ENCODE assay signal across 11 cellular contexts in genomic region chr17:81958633-81959342, GRCh38. TPM values are rescaled to one million over a fixed set of nuclear protein-coding genes. Genes with fewer than 3 reads are reported as not detected.
DNase-seq lines count a peak whose midpoint lies in the region; ATAC-seq and TF ChIP-seq lines count a peak whose summit lies in the region.
"Had no signal": no experiment of that assay in that cellular context is flagged by ENCODE, and none has a peak within 500 bp of the region (broad histone marks: within the 10 kb centered on the region; RNA-seq: fewer than 3 reads in every experiment).

No MANE protein-coding gene starts in this region.

- no peaks in the 10 kb centered on the region for H3K9me3 Mint-ChIP-seq in central memory CD8-positive, alpha-beta T cell
- no peaks in the 10 kb centered on the region for H3K9me3 Mint-ChIP-seq in neural crest cell

- TF ChIP-seq CTCF in neural crest cell (conservative IDR thresholded peaks at IDR 0.05): no peak
- no peak for TF ChIP-seq CTCF in GM20000 (IDR thresholded peaks at IDR 0.05; ENCODE audit: extremely low read depth, missing control alignments)

- ATAC-seq in central memory CD8-positive, alpha-beta T cell (replicated peaks; ENCODE audit: extremely low read depth, poor library complexity, severe bottlenecking): no peak
- ATAC-seq in HG03432 (IDR thresholded peaks at IDR 0.05; ENCODE audit: unreplicated experiment): no peak

- H3K27ac Mint-ChIP-seq in central memory CD8-positive, alpha-beta T cell (ENCODE audit: low read depth): no peak overlapping the region
- H3K27ac Mint-ChIP-seq in neural crest cell (ENCODE audit: unreplicated experiment): no peak overlapping the region

- no peaks in the 10 kb centered on the region for H3K36me3 Mint-ChIP-seq in central memory CD8-positive, alpha-beta T cell (ENCODE audit: insufficient read depth)
- H3K36me3 Mint-ChIP-seq in neural crest cell (ENCODE audit: low read depth): no peaks in the 10 kb centered on the region

- H3K4me3 ChIP-seq in Jurkat, Clone E6-1 (ENCODE audit: low read length): peak overlapping the region; percentile 33

- peaks cover 41% of the 10 kb centered on the region for H3K27me3 Mint-ChIP-seq in central memory CD8-positive, alpha-beta T cell
- peaks cover 41% of the 10 kb centered on the region for H3K27me3 Mint-ChIP-seq in neural crest cell (ENCODE audit: low read depth)

- DNase-seq in NCI-H82 (lab: John Stamatoyannopoulos, UW) (peak; percentile 36), NCI-H82 treated with DMSO at 0.1 percent for 48 hours (lab: John Stamatoyannopoulos, UW; ENCODE audit: unreplicated experiment) (no peak), neural crest cell (ENCODE audit: low read depth, low spot score) (no peak), NCI-H2081 treated with DMSO at 0.1 percent for 48 hours (lab: John Stamatoyannopoulos, UW) (no peak), GM20000 (ENCODE audit: low spot score) (no peak)
- DNase-seq in Jurkat, Clone E6-1 (ENCODE audit: low read depth, low spot score): no peak
- no peak for DNase-seq in central memory CD8-positive, alpha-beta T cell (ENCODE audit: low spot score in 2 of 2)
- DNase-seq: esophagus squamous epithelium had no signal

- peak overlapping the region; percentile 65 for H3K4me3 Mint-ChIP-seq in central memory CD8-positive, alpha-beta T cell
- H3K4me3 Mint-ChIP-seq in neural crest cell: peak overlapping the region; percentile 70

- H3K4me1 Mint-ChIP-seq in central memory CD8-positive, alpha-beta T cell: peaks cover 13% of the 10 kb centered on the region
- peaks cover 8% of the 10 kb centered on the region for H3K4me1 Mint-ChIP-seq in neural crest cell

RNA-seq across cellular contexts. Expression of gene NOTUM, which starts 2.2 kb away (rescaled TPM):
- 12.2 TPM for polyA plus RNA-seq in Jurkat, Clone E6-1 (2012; ENCODE audit: insufficient read depth, insufficient read length)
- 5.9 and 6.3 TPM in 2 replicates for total RNA-seq in neural crest cell

RNA-seq across cellular contexts. Expression of gene MYADML2, which starts 11.8 kb away (rescaled TPM):
- polyA plus RNA-seq in Jurkat, Clone E6-1 (2012; ENCODE audit: insufficient read depth, insufficient read length): not detected
- total RNA-seq in neural crest cell: 0.11 TPM in 1 of 2 replicates, not detected in the other
- total RNA-seq: esophagus squamous epithelium, kidney epithelial cell, upper lobe of left lung had no signal

RNA-seq across cellular contexts. Expression of gene ASPSCR1, which starts 18.6 kb away (rescaled TPM):
- polyA plus RNA-seq in Jurkat, Clone E6-1 (2012; ENCODE audit: insufficient read depth, insufficient read length): 33.3 TPM
- 50.0 and 51.9 TPM in 2 replicates for total RNA-seq in neural crest cell

RNA-seq across cellular contexts. Expression of gene PYCR1, which starts 21.7 kb away (rescaled TPM):
- polyA plus RNA-seq in Jurkat, Clone E6-1 (2012; ENCODE audit: insufficient read depth, insufficient read length): 78.4 TPM
- 93.0 and 102 TPM in 2 replicates for total RNA-seq in neural crest cell

RNA-seq across cellular contexts. Expression of gene MAFG, which starts 31.3 kb away (rescaled TPM):
- polyA plus RNA-seq in Jurkat, Clone E6-1 (2012; ENCODE audit: insufficient read depth, insufficient read length): 15.1 TPM
- 24.1 and 24.2 TPM in 2 replicates for total RNA-seq in neural crest cell
